9 cellular contexts compared by ENCODE assay signal in genomic region chr1:42784946-42785693, GRCh38. TPM values are rescaled to one million over a fixed set of nuclear protein-coding genes. Genes with fewer than 3 reads are reported as not detected.
DNase-seq lines count a peak whose midpoint lies in the region; ATAC-seq, FAIRE-seq and TF ChIP-seq lines count a peak whose summit lies in the region.
"Had no signal": no experiment of that assay in that cellular context is flagged by ENCODE, and none has a peak within 500 bp of the region (broad histone marks: within the 10 kb centered on the region; RNA-seq: fewer than 3 reads in every experiment).

TSS of gene TMEM269 (plus strand) at chr1:42784991. CDS start at chr1:42789894, 4,903 bp downstream.

- H3K27ac Mint-ChIP-seq in neural crest cell (ENCODE audit: unreplicated experiment) = peak within 1 kb of the TSS; percentile 52

- no peak within 1 kb of the TSS for H4K5ac ChIP-seq in H1 (ENCODE audit: insufficient read length, low read depth, low read length)

- H2BK5ac ChIP-seq in H1 (ENCODE audit: low read depth, low read length) = no peak within 1 kb of the TSS; the same call in 1 of the 2 replicates

- H4K8ac ChIP-seq in H1 (ENCODE audit: extremely low read depth, insufficient read depth, low read length) = peak within 1 kb of the TSS; percentile 68

- no peak for FAIRE-seq in H1 (lab: Jason Lieb, UNC)
- FAIRE-seq: TTC549 had no signal

- no peak within 1 kb of the TSS for H4K91ac ChIP-seq in H1 (replicated peaks; ENCODE audit: insufficient read length, low read length)

- DNase-seq in activated CD4-positive, alpha-beta T cell treated with anti-CD3 and anti-CD28 coated beads, Interleukin-2, amount 50 U/mL, for 48 hours = peak; percentile 44 to 50
- no peak for DNase-seq in H1 (ENCODE audit: low read depth in 1 of 2, low spot score in 2 of 2)
- DNase-seq in neural crest cell (ENCODE audit: low read depth, low spot score) = no peak
- peak in 1 of 2 donors; percentile 86 for DNase-seq in upper lobe of left lung
- DNase-seq in GOT3 (lab: John Stamatoyannopoulos, UW) = no peak
- no peak for DNase-seq in NK-92 (lab: John Stamatoyannopoulos, UW; ENCODE audit: unreplicated experiment)

- TF ChIP-seq CTCF in H1 (IDR thresholded peaks at IDR 0.05; ENCODE audit: control extremely low read depth in 1 of 3, insufficient read depth in 1 of 3, low read depth in 1 of 3, low read length in 3 of 3) = no peak
- TF ChIP-seq CTCF in neural crest cell (conservative IDR thresholded peaks at IDR 0.05) = no peak
- TF ChIP-seq CTCF in upper lobe of left lung (IDR thresholded peaks at IDR 0.05) = no peak

- ATAC-seq in upper lobe of left lung (ENCODE audit: low FRiP score in 2 of 2) (peak; percentile 28 to 60), GM21515 (IDR thresholded peaks at IDR 0.05; ENCODE audit: unreplicated experiment) (no peak)

- no peak within 1 kb of the TSS for H2BK120ac ChIP-seq in H1 (replicated peaks; ENCODE audit: low read depth, low read length)

- no peak within 1 kb of the TSS for H3K18ac ChIP-seq in H1 (ENCODE audit: extremely low read depth, low read length)

- H4K20me1 ChIP-seq in BLaER1 (no peaks in the 10 kb centered on the region), H1 (replicated peaks in 1 of 2; ENCODE audit: control insufficient read depth in 1 of 2, insufficient read depth in 2 of 2, low read length in 2 of 2) (peaks cover 0 to 2% of the 10 kb centered on the region in 2 experiments)

- TF ChIP-seq RAD21 in H1 (IDR thresholded peaks at IDR 0.05 in 1 of 2, conservative IDR thresholded peaks at IDR 0.05 in 1 of 2; ENCODE audit: low read depth in 2 of 2, low read length in 2 of 2) = no peak

- H3K27ac ChIP-seq in BLaER1 = no peak within 1 kb of the TSS
- H3K27ac ChIP-seq in H1 (ENCODE audit: low read depth, low read length) = no peak within 1 kb of the TSS
- H3K27ac ChIP-seq in upper lobe of left lung = no peak within 1 kb of the TSS

- POLR2A ChIA-PET in H1 (lab: Charles Lee; ENCODE audit: partially characterized antibody) = interaction anchor here (1.2 to 2.3 kb wide), 2 partner anchors 9 to 15 kb away, joined by 3 to 9 read pairs; no protein-coding TSS in a partner anchor

- TF ChIP-seq POLR2A in H1 (IDR thresholded peaks at IDR 0.05; ENCODE audit: control extremely low read depth in 1 of 2, low read depth in 2 of 2, low read length in 2 of 2) (no peak), upper lobe of left lung (IDR thresholded peaks at IDR 0.05) (no peak)

- H3K9me3 Mint-ChIP-seq in neural crest cell = no peaks in the 10 kb centered on the region

- no peak within 1 kb of the TSS for H3K14ac ChIP-seq in H1 (ENCODE audit: insufficient read length)

- peaks cover 44% of the 10 kb centered on the region for H3K36me3 ChIP-seq in BLaER1
- peaks cover 0 to 10% (median 3%) of the 10 kb centered on the region in 4 experiments; a peak in 3 of 8 replicates for H3K36me3 ChIP-seq in H1 (ENCODE audit: control insufficient read depth in 2 of 4, insufficient read depth in 4 of 4, low read length in 3 of 4)
- H3K36me3 ChIP-seq in upper lobe of left lung = peaks cover 0 to 5% (median 2%) of the 10 kb centered on the region in 4 donors

- H3K56ac ChIP-seq in H1 (replicated peaks; ENCODE audit: insufficient read length, low read depth, low read length) = no peak within 1 kb of the TSS

- no peaks in the 10 kb centered on the region for H3K79me1 ChIP-seq in H1 (ENCODE audit: low read depth, low read length)

- no peaks in the 10 kb centered on the region for H3K79me2 ChIP-seq in H1 (ENCODE audit: control insufficient read depth in 1 of 2, insufficient read depth in 2 of 2, low read length in 2 of 2)

- no peaks in the 10 kb centered on the region for H3K27me3 Mint-ChIP-seq in neural crest cell (ENCODE audit: low read depth)

- H3K4me1 ChIP-seq in BLaER1 (peaks cover 24% of the 10 kb centered on the region), H1 (replicated peaks in 1 of 4; ENCODE audit: control insufficient read depth in 3 of 4, insufficient read depth in 4 of 4, low read length in 3 of 4) (peaks cover 0 to 8% (median under 1%) of the 10 kb centered on the region in 4 experiments; a peak in 2 of 7 replicates), upper lobe of left lung (peaks cover 10 to 15% (median 13%) of the 10 kb centered on the region in 4 donors)

- H3K27me3 ChIP-seq in BLaER1 (no peaks in the 10 kb centered on the region), H1 (replicated peaks in 1 of 4; ENCODE audit: control insufficient read depth in 3 of 4, extremely low read depth in 1 of 4, insufficient read depth in 3 of 4, low read length in 3 of 4) (no peaks in the 10 kb centered on the region), upper lobe of left lung (no peaks in the 10 kb centered on the region)

- CTCF ChIA-PET in H1 (lab: Charles Lee; ENCODE audit: partially characterized antibody) = interaction anchor here (1.3 to 4.7 kb wide), 3 partner anchors 19 to 289 kb away, joined by 4 to 22 read pairs (median 5); no protein-coding TSS in a partner anchor

- no peak within 1 kb of the TSS for H2BK20ac ChIP-seq in H1 (ENCODE audit: low read length)

- no peaks in the 10 kb centered on the region for H3K4me1 Mint-ChIP-seq in neural crest cell

- no peak for TF ChIP-seq EP300 in H1 (IDR thresholded peaks at IDR 0.05; ENCODE audit: borderline replicate concordance in 1 of 2, low read depth in 2 of 2, low read length in 2 of 2)
- no peak for TF ChIP-seq EP300 in upper lobe of left lung (IDR thresholded peaks at IDR 0.05)

- peaks cover 9% of the 10 kb centered on the region for H3K36me3 Mint-ChIP-seq in neural crest cell (ENCODE audit: low read depth)

- no peak within 1 kb of the TSS for H2AK5ac ChIP-seq in H1 (ENCODE audit: low read depth, low read length)

- H3K23ac ChIP-seq in H1 (ENCODE audit: insufficient read length) = no peak within 1 kb of the TSS

- H3K4ac ChIP-seq in H1 (replicated peaks; ENCODE audit: insufficient read length, low read depth, low read length) = no peak within 1 kb of the TSS

- H3K9ac ChIP-seq in BLaER1 (peak within 1 kb of the TSS; percentile 15; the same call in 1 of the 2 replicates), H1 (replicated peaks in 1 of 4; ENCODE audit: extremely low read depth in 1 of 4, low read depth in 3 of 4, low read length in 3 of 4) (no peak within 1 kb of the TSS)

- H2BK12ac ChIP-seq in H1 (ENCODE audit: low read depth, low read length) = no peak within 1 kb of the TSS

- WGBS in H1 (ENCODE audit: extremely low coverage in 1 of 2, insufficient coverage in 1 of 2, insufficient read length in 1 of 2, insufficient replicate concordance in 2 of 2, low coverage in 1 of 2, low lambda C conversion rate in 2 of 2, missing lambda C conversion rate in 1 of 2), 2 experiments = 88% methylated on average over 37 of the region's 54 CpGs; no CpG with 5 or more reads in 1 of the 2 experiments
- WGBS in upper lobe of left lung, 2 donors = 6 to 14% methylated on average over 19 to 29 of the region's 54 CpGs

- no peak within 1 kb of the TSS for H2BK15ac ChIP-seq in H1 (ENCODE audit: low read length)

- H3K4me3 Mint-ChIP-seq in neural crest cell = peak within 1 kb of the TSS; percentile 42

- H3K9me3 ChIP-seq in BLaER1 = no peaks in the 10 kb centered on the region
- H3K9me3 ChIP-seq in H1 (ENCODE audit: insufficient read depth in 2 of 2, low read depth in 1 of 2, low read length in 1 of 2) = no peaks in the 10 kb centered on the region
- H3K9me3 ChIP-seq in upper lobe of left lung = no peaks in the 10 kb centered on the region

- H3K23me2 ChIP-seq in H1 (ENCODE audit: low read depth, low read length) = no peaks in the 10 kb centered on the region

- H3K4me2 ChIP-seq in BLaER1 (peak within 1 kb of the TSS; percentile 81), H1 (ENCODE audit: insufficient read depth in 1 of 2, low read depth in 2 of 2, low read length in 2 of 2) (no peak within 1 kb of the TSS)

- 0 out of 2 replicates have a peak within 1 kb of the TSS, but pooled peaks have one; percentile 38 for H3K4me3 ChIP-seq in BLaER1
- no peak within 1 kb of the TSS for H3K4me3 ChIP-seq in H1 (ENCODE audit: extremely low read depth in 1 of 4, insufficient read depth in 2 of 4, low read depth in 3 of 4, low read length in 4 of 4)
- H3K4me3 ChIP-seq in upper lobe of left lung = peak within 1 kb of the TSS; percentile 25 to 51 (median 46)

- no peak within 1 kb of the TSS for H2AFZ ChIP-seq in H1 (ENCODE audit: low read length)

TF ChIP-seq in H1, 55 proteins besides CTCF, POLR2A, EP300 and RAD21:
- TF ChIP-seq SIX5 (IDR thresholded peaks at IDR 0.05; ENCODE audit: low read depth, low read length) = no peak
- no peak for TF ChIP-seq NRF1 (IDR thresholded peaks at IDR 0.05; ENCODE audit: low read depth, low read length)
- TF ChIP-seq ASH2L (IDR thresholded peaks at IDR 0.05; ENCODE audit: low read length) = no peak
- TF ChIP-seq JUND (IDR thresholded peaks at IDR 0.05; ENCODE audit: low read length) = no peak
- TF ChIP-seq RXRA (IDR thresholded peaks at IDR 0.05; ENCODE audit: insufficient read depth, low read depth, low read length) = no peak
- TF ChIP-seq SRF (IDR thresholded peaks at IDR 0.05; ENCODE audit: low read depth, low read length) = no peak
- TF ChIP-seq MAX (IDR thresholded peaks at IDR 0.05) = no peak
- no peak for TF ChIP-seq NANOG (IDR thresholded peaks at IDR 0.05; ENCODE audit: insufficient read depth, low read depth, low read length, poor library complexity, severe bottlenecking)
- TF ChIP-seq FOSL1 (IDR thresholded peaks at IDR 0.05; ENCODE audit: insufficient read depth, low read depth, low read length) = no peak
- no peak for TF ChIP-seq CEBPB (IDR thresholded peaks at IDR 0.05; ENCODE audit: low read depth, low read length)
- no peak for TF ChIP-seq TEAD4 (IDR thresholded peaks at IDR 0.05; ENCODE audit: low read depth, low read length)
- no peak for TF ChIP-seq BCL11A (IDR thresholded peaks at IDR 0.05; ENCODE audit: low read depth in 2 of 2, low read length in 2 of 2)

RNA-seq across cellular contexts. Expression of gene TMEM269, which starts in this region (rescaled TPM):
- total RNA-seq in H1 (2021; fragmentation: NEBNext Ultra II Directional; extraction: Animal tissue kit (Norgen Biotek cat#: 25700)) = 0.35 and 0.61 TPM in 2 replicates
- 0.14 TPM in 2 replicates for polyA plus RNA-seq in H1 (2011; rRNA removed)
- 0.19 TPM for polyA plus RNA-seq in H1 (2011; cell fraction: cytosol; rRNA removed)
- 0.29 TPM for polyA plus RNA-seq in H1 (2011; cell fraction: nucleus; rRNA removed)
- polyA plus RNA-seq in H1 (2012, experiment 1 of 2) = 0.10 to 0.39 TPM (median 0.20 TPM) in 4 replicates
- 0.08 TPM for polyA plus RNA-seq in H1 (2012, experiment 2 of 2)
- polyA plus RNA-seq in H1 (2013, experiment 1 of 2) = 0.12 TPM
- polyA plus RNA-seq in H1 (2013, experiment 2 of 2) = 0.13 TPM
- polyA minus RNA-seq in H1 (2011; rRNA and poly(A)+ RNA removed) = 0.22 and 0.24 TPM in 2 replicates
- not detected for polyA minus RNA-seq in H1 (2011; cell fraction: cytosol; rRNA and poly(A)+ RNA removed)
- 0.20 TPM for polyA minus RNA-seq in H1 (2011; cell fraction: nucleus; rRNA and poly(A)+ RNA removed)
- total RNA-seq in neural crest cell (0.70 and 0.91 TPM in 2 replicates), upper lobe of left lung (1 to 10 TPM in 1 of 6 donors, under 1 TPM in 3, not detected in 2; 0.07 to 2.1 (median 0.14) TPM)

Comparison
In these comparisons a context has a peak if more than half of its experiments do, and no peak if none do; other contexts are left out.
1. H3K4me3 ChIP-seq: peak in BLaER1 (single experiment) and upper lobe of left lung (4 of 4); none in H1 (0 of 4).
2. DNase-seq: peak in activated CD4-positive, alpha-beta T cell treated with anti-CD3 and anti-CD28 coated beads, Interleukin-2, amount 50 U/mL, for 48 hours (2 of 2); none in H1 (0 of 2), neural crest cell (single experiment), GOT3 (single experiment) and NK-92 (single experiment).